Comparison of ENCODE assay signal across 8 cellular contexts in genomic region chr22:29470159-29470855, GRCh38. TPM values are rescaled to one million over a fixed set of nuclear protein-coding genes. Genes with fewer than 3 reads are reported as not detected.
DNase-seq lines count a peak whose midpoint lies in the region; ATAC-seq and TF ChIP-seq lines count a peak whose summit lies in the region.

No MANE protein-coding gene starts in this region.

- peak; percentile 73 to 93 for TF ChIP-seq CTCF in brain (conservative IDR thresholded peaks at IDR 0.05)

- H3K27ac Mint-ChIP-seq in brain = peak overlapping the region in 2 of 5 experiments; percentile 54 to 62

- H3K36me3 Mint-ChIP-seq in brain = peaks cover 11% of the 10 kb centered on the region

- H3K4me3 Mint-ChIP-seq in brain = peak overlapping the region; percentile 66 to 81 (median 80)

- no peak for ATAC-seq in GM21360 (IDR thresholded peaks at IDR 0.05; ENCODE audit: unreplicated experiment)

- H3K27me3 Mint-ChIP-seq in brain = peaks cover 37% of the 10 kb centered on the region

- H3K9me3 Mint-ChIP-seq in brain = no peaks in the 10 kb centered on the region

- DNase-seq in DMS53 treated with DMSO at 0.1 percent for 48 hours (lab: John Stamatoyannopoulos, UW; ENCODE audit: unreplicated experiment) = peak; percentile 24
- DNase-seq in KG1 (lab: John Stamatoyannopoulos, UW) = peak; percentile 8
- peak; percentile 71 for DNase-seq in UCSD-AML1 (lab: John Stamatoyannopoulos, UW; ENCODE audit: unreplicated experiment)
- DNase-seq in iris pigment epithelial cell (ENCODE audit: low read depth) = peak; percentile 57
- peak; percentile 31 to 38 for DNase-seq in stimulated activated CD4-positive, alpha-beta T cell treated with anti-CD3 and anti-CD28 coated beads, Interleukin-1b, Interleukin-23, amount 100 ng/mL, for 1 hour (ENCODE audit: low read depth in 2 of 2)
- no peak for DNase-seq in MV-4-11 (lab: John Stamatoyannopoulos, UW)

- peaks cover 5% of the 10 kb centered on the region for H3K4me1 Mint-ChIP-seq in brain

RNA-seq across cellular contexts. Expression of gene NEFH, which starts 9.7 kb away (rescaled TPM):
- 40.9 TPM for polyA plus RNA-seq in brain (ENCODE audit: insufficient read depth, low read depth, low replicate concordance)

RNA-seq across cellular contexts. Expression of gene RFPL1, which starts 31.9 kb away (rescaled TPM):
- not detected for polyA plus RNA-seq in brain (ENCODE audit: insufficient read depth, low read depth, low replicate concordance)
